In the genomic region with DNA sequence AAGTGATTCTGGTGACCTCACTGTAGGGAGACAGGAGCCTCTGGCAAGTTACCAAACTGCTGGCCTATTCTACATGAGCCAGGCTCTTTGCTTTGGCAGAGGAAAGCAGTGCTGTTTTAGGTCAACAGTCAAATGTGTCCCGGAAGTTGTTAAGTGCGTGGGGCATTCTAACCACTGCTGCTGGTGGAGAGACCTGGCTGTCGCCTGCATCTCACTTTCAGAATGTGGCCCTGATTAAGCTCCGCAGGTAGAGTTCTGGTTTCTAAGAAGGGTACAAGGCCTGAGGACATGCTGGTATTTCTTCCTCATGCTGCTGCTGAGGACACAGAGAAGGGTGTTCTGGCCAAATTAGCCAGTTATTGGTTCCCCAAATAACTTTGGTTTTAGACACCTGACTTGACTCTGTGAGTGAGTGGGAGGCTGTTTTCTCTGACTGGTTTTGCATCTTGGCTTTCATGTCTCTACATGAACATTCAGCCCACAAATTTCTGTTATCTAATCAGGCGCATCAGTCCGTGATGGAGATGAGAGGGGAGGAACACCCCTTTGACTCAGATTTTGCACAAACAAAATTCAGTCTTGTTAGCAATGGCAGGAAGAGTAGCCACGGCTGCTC, we compare ENCODE assay signal across 8 cellular contexts.
DNase-seq lines count a peak whose midpoint lies in the region; ATAC-seq and TF ChIP-seq lines count a peak whose summit lies in the region.

No MANE protein-coding gene starts in this region.

- no peak overlapping the region for H3K4me3 Mint-ChIP-seq in activated CD8-positive, alpha-beta T cell treated with anti-CD3 and anti-CD28 coated beads, Interleukin-2, amount 10 ng/mL, durations not matched to agents 7 days and 5 days
- no peak overlapping the region for H3K4me3 Mint-ChIP-seq in mesothelial cell of epicardium
- H3K4me3 Mint-ChIP-seq in HFFc6 = no peak overlapping the region

- peak overlapping the region; percentile 21 for H3K27ac Mint-ChIP-seq in activated CD8-positive, alpha-beta T cell treated with anti-CD3 and anti-CD28 coated beads, Interleukin-2, amount 10 ng/mL, durations not matched to agents 7 days and 5 days
- H3K27ac Mint-ChIP-seq in mesothelial cell of epicardium (peak overlapping the region; percentile 64), HFFc6 (no peak overlapping the region)

- DNase-seq in GM10266 (ENCODE audit: extremely low spot score) (peak; percentile 40), GM20000 (ENCODE audit: low spot score) (peak; percentile 46), mesothelial cell of epicardium (ENCODE audit: low spot score in 2 of 2, unreplicated experiment in 2 of 2) (no peak), HFFc6 (no peak), NCI-H82 (lab: John Stamatoyannopoulos, UW) (no peak), dorsolateral prefrontal cortex (no peak)
- no peak for DNase-seq in activated CD8-positive, alpha-beta T cell treated with anti-CD3 and anti-CD28 coated beads, Interleukin-2, amount 10 ng/mL, durations not matched to agents 7 days and 5 days

- no peaks in the 10 kb centered on the region for H3K36me3 Mint-ChIP-seq in activated CD8-positive, alpha-beta T cell treated with anti-CD3 and anti-CD28 coated beads, Interleukin-2, amount 10 ng/mL, durations not matched to agents 7 days and 5 days (ENCODE audit: low read depth)
- peaks cover under 1% of the 10 kb centered on the region for H3K36me3 Mint-ChIP-seq in mesothelial cell of epicardium
- H3K36me3 Mint-ChIP-seq in HFFc6 (ENCODE audit: low read depth) = no peaks in the 10 kb centered on the region

- H3K4me1 Mint-ChIP-seq in activated CD8-positive, alpha-beta T cell treated with anti-CD3 and anti-CD28 coated beads, Interleukin-2, amount 10 ng/mL, durations not matched to agents 7 days and 5 days (ENCODE audit: low read depth) = no peaks in the 10 kb centered on the region
- H3K4me1 Mint-ChIP-seq in mesothelial cell of epicardium = peaks cover 28% of the 10 kb centered on the region
- H3K4me1 Mint-ChIP-seq in HFFc6 (ENCODE audit: low read depth) = no peaks in the 10 kb centered on the region

- TF ChIP-seq CTCF in GM10266 (IDR thresholded peaks at IDR 0.05; ENCODE audit: control insufficient read depth, insufficient read depth, low read depth, missing control alignments) (no peak), GM20000 (IDR thresholded peaks at IDR 0.05; ENCODE audit: extremely low read depth, missing control alignments) (no peak), mesothelial cell of epicardium (IDR thresholded peaks at IDR 0.05; ENCODE audit: unreplicated experiment) (no peak), HFFc6 (IDR thresholded peaks at IDR 0.05) (no peak), dorsolateral prefrontal cortex (IDR thresholded peaks at IDR 0.05 in 54 of 56, conservative IDR thresholded peaks at IDR 0.05 in 2 of 56; ENCODE audit: low read depth in 1 of 56, partially characterized antibody in 56 of 56) (no peak)

- intact Hi-C loops in dorsolateral prefrontal cortex (cut with DNase I) = no loop called here

- H3K4me3 ChIP-seq in dorsolateral prefrontal cortex = no peak overlapping the region

- H3K27me3 Mint-ChIP-seq in activated CD8-positive, alpha-beta T cell treated with anti-CD3 and anti-CD28 coated beads, Interleukin-2, amount 10 ng/mL, durations not matched to agents 7 days and 5 days (ENCODE audit: low read depth) = peaks cover under 1% of the 10 kb centered on the region
- H3K27me3 Mint-ChIP-seq in mesothelial cell of epicardium (ENCODE audit: low read depth) (no peaks in the 10 kb centered on the region), HFFc6 (ENCODE audit: insufficient read depth) (peaks cover 2% of the 10 kb centered on the region)

- no peaks in the 10 kb centered on the region for H3K27me3 ChIP-seq in dorsolateral prefrontal cortex

- peak; percentile 83 for ATAC-seq in HG03565 (IDR thresholded peaks at IDR 0.05; ENCODE audit: unreplicated experiment)
- no peak for ATAC-seq in activated CD8-positive, alpha-beta T cell treated with anti-CD3 and anti-CD28 coated beads, Interleukin-2, amount 10 ng/mL, durations not matched to agents 7 days and 5 days

- CTCF ChIA-PET in activated CD8-positive, alpha-beta T cell treated with anti-CD3 and anti-CD28 coated beads, Interleukin-2, amount 10 ng/mL, durations not matched to agents 7 days and 5 days (lab: Charles Lee) = interaction anchor here (1.6 kb wide), 1 partner anchor 123 kb away, joined by 7 read pairs; no protein-coding TSS in a partner anchor

- POLR2A ChIA-PET in activated CD8-positive, alpha-beta T cell treated with anti-CD3 and anti-CD28 coated beads, Interleukin-2, amount 10 ng/mL, durations not matched to agents 7 days and 5 days (lab: Charles Lee) = no interaction called here

- H3K27ac ChIP-seq in dorsolateral prefrontal cortex = no peak overlapping the region

- peaks cover 3% of the 10 kb centered on the region for H3K9me3 Mint-ChIP-seq in activated CD8-positive, alpha-beta T cell treated with anti-CD3 and anti-CD28 coated beads, Interleukin-2, amount 10 ng/mL, durations not matched to agents 7 days and 5 days (ENCODE audit: insufficient read depth)
- H3K9me3 Mint-ChIP-seq in mesothelial cell of epicardium = peaks cover 13% of the 10 kb centered on the region
- no peaks in the 10 kb centered on the region for H3K9me3 Mint-ChIP-seq in HFFc6

Comparison
In these comparisons a context has a peak if more than half of its experiments do, and no peak if none do; other contexts are left out.
1. DNase-seq: peak in GM10266 (single experiment) and GM20000 (single experiment); none in activated CD8-positive, alpha-beta T cell treated with anti-CD3 and anti-CD28 coated beads, Interleukin-2, amount 10 ng/mL, durations not matched to agents 7 days and 5 days (single experiment), mesothelial cell of epicardium (0 of 2), HFFc6 (single experiment), NCI-H82 (single experiment) and dorsolateral prefrontal cortex (0 of 10).